30 cellular contexts compared by ENCODE assay signal in the genomic region with DNA sequence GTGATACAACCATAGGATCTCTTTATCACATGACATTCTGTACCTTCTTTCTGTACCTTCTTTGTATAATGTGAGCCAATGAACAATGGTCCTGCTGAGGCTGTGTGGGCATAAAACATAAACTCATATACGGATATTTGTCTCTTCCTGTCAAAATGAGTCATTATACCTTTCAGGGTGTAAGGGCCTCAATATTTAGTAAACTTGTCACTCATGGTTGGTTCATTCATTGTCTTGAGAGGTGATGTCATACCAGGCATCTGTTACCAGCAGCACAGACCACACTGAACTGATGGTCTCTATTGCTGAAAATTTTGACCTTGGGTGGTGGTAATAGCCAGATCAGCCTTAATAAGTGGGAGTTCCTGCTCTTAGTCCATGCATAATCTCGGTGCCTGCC.
"Had no signal": no experiment of that assay in that cellular context is flagged by ENCODE, and none has a peak within 500 bp of the region (broad histone marks: within the 10 kb centered on the region; RNA-seq: fewer than 3 reads in every experiment).

No MANE protein-coding gene starts in this region.

- H3K9me3 ChIP-seq: ascending aorta, breast epithelium, esophagus muscularis mucosa, gastrocnemius medialis had no signal

- ATAC-seq: activated CD4-positive, CD25-positive, alpha-beta regulatory T cell treated with anti-CD3 and anti-CD28 coated beads, Interleukin-2, amount 50 U/mL, for 24 hours; activated CD8-positive, alpha-beta memory T cell treated with anti-CD3 and anti-CD28 coated beads, Interleukin-2, amount 10 ng/mL, durations not matched to agents 7 days and 5 days; activated CD8-positive, alpha-beta T cell treated with anti-CD3 and anti-CD28 coated beads, Interleukin-2, amount 10 ng/mL, durations not matched to agents 7 days and 5 days; activated naive CD4-positive, alpha-beta T cell treated with anti-CD3 and anti-CD28 coated beads, Interleukin-2, amount 50 U/mL, for 72 hours; foreskin keratinocyte; gastrocnemius medialis; heart left ventricle; T-helper 17 cell had no signal

- H3K4me1 ChIP-seq: ascending aorta, breast epithelium, esophagus muscularis mucosa, foreskin keratinocyte, gastrocnemius medialis, heart left ventricle had no signal

- H3K27me3 ChIP-seq: ascending aorta, breast epithelium, dorsolateral prefrontal cortex, esophagus muscularis mucosa, foreskin keratinocyte, gastrocnemius medialis, heart left ventricle had no signal

- DNase-seq: activated B cell treated with CpG ODN at 0.5 μM for 24 hours; activated CD4-positive, alpha-beta memory T cell treated with anti-CD3 and anti-CD28 coated beads for 36 hours; activated CD4-positive, alpha-beta T cell treated with anti-CD3 and anti-CD28 coated beads for 48 hours; activated CD4-positive, alpha-beta T cell treated with anti-CD3 and anti-CD28 coated beads, Interleukin-2, amount 50 U/mL, for 1 hour; activated CD8-positive, alpha-beta memory T cell treated with anti-CD3 and anti-CD28 coated beads, Interleukin-2, amount 10 ng/mL, durations not matched to agents 7 days and 5 days; activated CD8-positive, alpha-beta memory T cell treated with anti-CD3 and anti-CD28 coated beads, Interleukin-2, amount 50 U/mL, for 4 hours; activated CD8-positive, alpha-beta T cell treated with anti-CD3 and anti-CD28 coated beads, Interleukin-2, amount 10 ng/mL, durations not matched to agents 7 days and 5 days; activated effector memory CD4-positive, alpha-beta T cell treated with anti-CD3 and anti-CD28 coated beads, Interleukin-2, amount 50 U/mL, for 16 hours; activated naive CD4-positive, alpha-beta T cell treated with anti-CD3 and anti-CD28 coated beads, Interleukin-2, amount 10 ng/mL, durations not matched to agents 7 days and 5 days; activated naive CD8-positive, alpha-beta T cell treated with anti-CD3 and anti-CD28 coated beads, Interleukin-2, amount 10 ng/mL, durations not matched to agents 7 days and 5 days; activated T-cell treated with anti-CD3 and anti-CD28 coated beads, Interleukin-2, amount 50 U/mL, for 1 hour; activated T-cell treated with anti-CD3 and anti-CD28 coated beads, Interleukin-2, amount 50 U/mL, for 48 hours; dorsolateral prefrontal cortex; effector memory CD4-positive, alpha-beta T cell; endodermal cell; erythroblast; foreskin keratinocyte; gastrocnemius medialis; glutamatergic neuron; heart left ventricle; T-helper 1 cell; T-helper 17 cell; T1000; WERI-Rb-1 had no signal

- H3K4me3 ChIP-seq: ascending aorta, breast epithelium, coronary artery, dorsolateral prefrontal cortex, esophagus muscularis mucosa, gastrocnemius medialis, heart left ventricle had no signal

- H3K36me3 ChIP-seq: ascending aorta, breast epithelium, esophagus muscularis mucosa, gastrocnemius medialis, heart left ventricle, WERI-Rb-1 had no signal

- H3K27ac ChIP-seq: ascending aorta, breast epithelium, coronary artery, dorsolateral prefrontal cortex, esophagus muscularis mucosa, foreskin keratinocyte, gastrocnemius medialis, heart left ventricle, WERI-Rb-1 had no signal
